In genomic region chr7:157658851-157659412, GRCh38 we compare ENCODE assay signal across 19 cellular contexts.
DNase-seq lines count a peak whose midpoint lies in the region; ATAC-seq and TF ChIP-seq lines count a peak whose summit lies in the region.
"Had no signal": no experiment of that assay in that cellular context is flagged by ENCODE, and none has a peak within 500 bp of the region (broad histone marks: within the 10 kb centered on the region; RNA-seq: fewer than 3 reads in every experiment).

No MANE protein-coding gene starts in this region.

- H3K9me3 ChIP-seq in endodermal cell (ENCODE audit: control insufficient read depth, low read length): peaks cover 63% of the 10 kb centered on the region
- H3K9me3 ChIP-seq in spleen: no peaks in the 10 kb centered on the region
- H3K9me3 ChIP-seq: A549 had no signal

- no peak for TF ChIP-seq POLR2A in spleen (IDR thresholded peaks at IDR 0.05)

- H3K9me3 Mint-ChIP-seq in endodermal cell (no peaks in the 10 kb centered on the region), endothelial cell (ENCODE audit: unreplicated experiment) (peaks cover 20% of the 10 kb centered on the region)
- H3K9me3 Mint-ChIP-seq: H9 had no signal

- TF ChIP-seq CTCF in GM13976 (IDR thresholded peaks at IDR 0.05; ENCODE audit: borderline replicate concordance, control extremely low read depth, extremely low read depth, insufficient read depth, missing control alignments) (no peak), endodermal cell (conservative IDR thresholded peaks at IDR 0.05) (no peak), spleen (IDR thresholded peaks at IDR 0.05 in 8 of 11, conservative IDR thresholded peaks at IDR 0.05 in 3 of 11) (no peak), endothelial cell (IDR thresholded peaks at IDR 0.05; ENCODE audit: unreplicated experiment) (no peak)

- ATAC-seq in Right ventricle myocardium inferior: no peak
- no peak for ATAC-seq in Right ventricle myocardium superior (ENCODE audit: poor library complexity)
- ATAC-seq: A549, Panc1 had no signal

- H3K27ac ChIP-seq in endodermal cell (ENCODE audit: low read depth, low read length): no peak overlapping the region
- H3K27ac ChIP-seq in spleen: no peak overlapping the region
- H3K27ac ChIP-seq: A549, HL-60, KMS-11, SK-N-MC had no signal

- in situ Hi-C loops in GM13976 (cut with MboI; ENCODE audit: low sequenced_read_pairs, unreplicated experiment): no loop called here

- H3K36me3 Mint-ChIP-seq in endodermal cell (ENCODE audit: low read depth) (no peaks in the 10 kb centered on the region), endothelial cell (ENCODE audit: low read depth, unreplicated experiment) (peaks cover 3% of the 10 kb centered on the region)

- no peak overlapping the region for H3K4me3 ChIP-seq in endodermal cell (ENCODE audit: low read length)
- H3K4me3 ChIP-seq in spleen: no peak overlapping the region
- H3K4me3 ChIP-seq: A549, SK-N-MC had no signal

- 86 to 91% methylated on average over 8 to 15 of the region's 26 CpGs for WGBS in endodermal cell (ENCODE audit: insufficient coverage in 1 of 2, insufficient read length in 1 of 2), 2 experiments
- WGBS in spleen, 5 donors: 73 to 87% (median 83%) methylated on average over 21 to 26 of the region's 26 CpGs

- H3K4me1 ChIP-seq in endodermal cell (ENCODE audit: control insufficient read depth, insufficient read depth, low read length) (no peaks in the 10 kb centered on the region), spleen (peaks cover 0 to 17% (median 0%) of the 10 kb centered on the region in 6 donors)
- H3K4me1 ChIP-seq: A549 had no signal

- DNase-seq in Right ventricle myocardium inferior (ENCODE audit: missing footprints) (peak; percentile 45), Right ventricle myocardium superior (no peak), GM13976 (ENCODE audit: low spot score) (peak; percentile 23), endodermal cell (peak; percentile 16), spleen (peak; percentile 70), endothelial cell (ENCODE audit: low spot score) (no peak), SHP77 treated with DMSO at 0.1 percent for 48 hours (lab: John Stamatoyannopoulos, UW) (no peak)
- DNase-seq: DMS79, H9, NCI-H1092 treated with DMSO at 0.1 percent for 48 hours, NCI-H2081, NCI-H2171 treated with DMSO at 0.1 percent for 48 hours, NCI-H446 treated with DMSO at 0.1 percent for 48 hours, NCI-H69 had no signal

- H3K27me3 Mint-ChIP-seq in endodermal cell (ENCODE audit: insufficient read depth) (no peaks in the 10 kb centered on the region), endothelial cell (ENCODE audit: unreplicated experiment) (peaks cover 8% of the 10 kb centered on the region)

- H3K4me3 Mint-ChIP-seq in endodermal cell: no peak overlapping the region
- no peak overlapping the region for H3K4me3 Mint-ChIP-seq in endothelial cell (ENCODE audit: unreplicated experiment)
- H3K4me3 Mint-ChIP-seq: H9 had no signal

- H3K27me3 ChIP-seq in endodermal cell (ENCODE audit: control insufficient read depth, insufficient read depth, low read length, poor library complexity, severe bottlenecking) (no peaks in the 10 kb centered on the region), spleen (replicated peaks in 1 of 7) (peaks cover 0 to 27% (median 0%) of the 10 kb centered on the region in 7 donors)

- H3K27ac Mint-ChIP-seq in endodermal cell: no peak overlapping the region
- no peak overlapping the region for H3K27ac Mint-ChIP-seq in endothelial cell (ENCODE audit: unreplicated experiment)
- H3K27ac Mint-ChIP-seq: H9 had no signal

- H3K4me1 Mint-ChIP-seq in endodermal cell (no peaks in the 10 kb centered on the region), endothelial cell (ENCODE audit: unreplicated experiment) (no peaks in the 10 kb centered on the region)
- H3K4me1 Mint-ChIP-seq: H9 had no signal

- intact Hi-C loops in Right ventricle myocardium inferior (cut with DNase I) (no loop called here), Right ventricle myocardium superior (cut with DNase I) (no loop called here), spleen (cut with DNase I; ENCODE audit: low total_unique reads) (no loop called here)

- no peak overlapping the region for H3K9ac ChIP-seq in endodermal cell (ENCODE audit: extremely low read depth, low read length, poor library complexity, severe bottlenecking)
- H3K9ac ChIP-seq: KMS-11 had no signal

- H3K36me3 ChIP-seq in endodermal cell (ENCODE audit: control insufficient read depth, insufficient read depth, low read length) (no peaks in the 10 kb centered on the region), spleen (no peaks in the 10 kb centered on the region)

Comparison
In these comparisons a context has a peak if more than half of its experiments do, and no peak if none do; other contexts are left out.
1. DNase-seq: peak in Right ventricle myocardium inferior (single experiment), GM13976 (single experiment), endodermal cell (single experiment) and spleen (single experiment); none in Right ventricle myocardium superior (single experiment), endothelial cell (single experiment) and SHP77 treated with DMSO at 0.1 percent for 48 hours (single experiment).